ENCODE assay signal across 9 cellular contexts in genomic region chr21:45607021-45607921, GRCh38. TPM values are rescaled to one million over a fixed set of nuclear protein-coding genes. Genes with fewer than 3 reads are reported as not detected.
DNase-seq lines count a peak whose midpoint lies in the region; ATAC-seq and TF ChIP-seq lines count a peak whose summit lies in the region.
"Had no signal": no experiment of that assay in that cellular context is flagged by ENCODE, and none has a peak within 500 bp of the region (broad histone marks: within the 10 kb centered on the region; RNA-seq: fewer than 3 reads in every experiment).

No MANE protein-coding gene starts in this region.

- peaks cover 0 to 19% (median 5%) of the 10 kb centered on the region in 3 donors for H3K9me3 ChIP-seq in esophagus squamous epithelium

- no peak for ATAC-seq in HG02759 (IDR thresholded peaks at IDR 0.05; ENCODE audit: unreplicated experiment)
- ATAC-seq in GM19395 (IDR thresholded peaks at IDR 0.05; ENCODE audit: unreplicated experiment), result no peak

- peak; percentile 89 for DNase-seq in M059J (ENCODE audit: low read depth)
- DNase-seq in activated CD4-positive, alpha-beta T cell treated with anti-CD3 and anti-CD28 coated beads for 48 hours, result peak; percentile 73
- peak; percentile 22 for DNase-seq in choroid plexus epithelial cell (ENCODE audit: low read depth)
- DNase-seq in stimulated activated CD4-positive, alpha-beta T cell treated with anti-CD3 and anti-CD28 coated beads, TNF-alpha, amount 100 ng/mL, for 1 hour (ENCODE audit: low read depth in 3 of 3, low spot score in 1 of 3), result peak in 2 of 3 donors; percentile 34 to 39
- DNase-seq in NCI-H2171 (lab: John Stamatoyannopoulos, UW), result no peak
- no peak for DNase-seq in esophagus squamous epithelium (lab: John Stamatoyannopoulos, UW)
- DNase-seq: NCI-H526 treated with DMSO at 0.1 percent for 48 hours had no signal

- no peak overlapping the region for H3K4me3 ChIP-seq in choroid plexus epithelial cell (ENCODE audit: low read depth, low read length)
- no peak overlapping the region for H3K4me3 ChIP-seq in esophagus squamous epithelium

- H3K27ac ChIP-seq in esophagus squamous epithelium, result no peak overlapping the region

- peaks cover 0 to 62% (median 0%) of the 10 kb centered on the region in 4 donors for H3K27me3 ChIP-seq in esophagus squamous epithelium

- no peak for TF ChIP-seq POLR2A in esophagus squamous epithelium (IDR thresholded peaks at IDR 0.05)

- WGBS in esophagus squamous epithelium, 2 donors, result 54 to 65% methylated on average over 18 to 22 of the region's 23 CpGs

- no peak for TF ChIP-seq CTCF in choroid plexus epithelial cell (conservative IDR thresholded peaks at IDR 0.05; ENCODE audit: low read depth, low read length)
- no peak for TF ChIP-seq CTCF in esophagus squamous epithelium (IDR thresholded peaks at IDR 0.05)

- H3K36me3 ChIP-seq in esophagus squamous epithelium, result no peaks in the 10 kb centered on the region

- no peaks in the 10 kb centered on the region for H3K4me1 ChIP-seq in esophagus squamous epithelium

- intact Hi-C loops in esophagus squamous epithelium (cut with DNase I), result no loop called here

RNA-seq across cellular contexts. Expression of gene PCBP3, which starts 36.3 kb away (rescaled TPM):
- total RNA-seq in M059J (2014; rRNA removed; shearing (Covaris generic)), result 0.10 TPM in 1 of 2 replicates, not detected in the other
- total RNA-seq in esophagus squamous epithelium, result 1 to 10 TPM in 2 of 4 donors, under 1 TPM in 1, not detected in 1; 0.47 to 5.3 (median 1.0) TPM

Comparison
In these comparisons a context has a peak if more than half of its experiments do, and no peak if none do; other contexts are left out.
1. DNase-seq: peak in M059J (single experiment), activated CD4-positive, alpha-beta T cell treated with anti-CD3 and anti-CD28 coated beads for 48 hours (single experiment), choroid plexus epithelial cell (single experiment) and stimulated activated CD4-positive, alpha-beta T cell treated with anti-CD3 and anti-CD28 coated beads, TNF-alpha, amount 100 ng/mL, for 1 hour (2 of 3); none in NCI-H2171 (single experiment) and esophagus squamous epithelium (single experiment).